8 cellular contexts compared by ENCODE assay signal in genomic region chr6:2790588-2790987, GRCh38. TPM values are rescaled to one million over a fixed set of nuclear protein-coding genes. Genes with fewer than 3 reads are reported as not detected.
A peak's percentile ranks its signal among the peaks of the same experiment; 100 is the strongest.
DNase-seq lines count a peak whose midpoint lies in the region; ATAC-seq and TF ChIP-seq lines count a peak whose summit lies in the region.
"Had no signal": no experiment of that assay in that cellular context is flagged by ENCODE, and none has a peak within 500 bp of the region (broad histone marks: within the 10 kb centered on the region; RNA-seq: fewer than 3 reads in every experiment).

No MANE protein-coding gene starts in this region.

- H3K36me3 Mint-ChIP-seq in MCF 10A (ENCODE audit: insufficient read depth, unreplicated experiment): peaks cover 14% of the 10 kb centered on the region
- H3K36me3 Mint-ChIP-seq in naive thymus-derived CD4-positive, alpha-beta T cell: peaks cover 5 to 23% (median 17%) of the 10 kb centered on the region in 5 donors

- intact Hi-C loops in MCF 10A (cut with micrococcal nuclease) (loop anchor here (2.0 to 5.0 kb wide), 3 partner anchors 20 to 267 kb away; no protein-coding TSS in a partner anchor), thyroid gland (cut with DNase I) (loop anchor here (5.0 kb wide), 1 partner anchor 142 kb away; no protein-coding TSS in a partner anchor)
- intact Hi-C loops in naive thymus-derived CD4-positive, alpha-beta T cell (cut with micrococcal nuclease): loop anchor here in 1 of 2 donors (2.0 kb wide), 1 partner anchor 262 kb away; no protein-coding TSS in a partner anchor

- H3K9me3 ChIP-seq in HUES48 (ENCODE audit: control insufficient read depth, insufficient read depth, low read length): no peaks in the 10 kb centered on the region
- no peaks in the 10 kb centered on the region for H3K9me3 ChIP-seq in thyroid gland
- no peaks in the 10 kb centered on the region for H3K9me3 ChIP-seq in naive thymus-derived CD4-positive, alpha-beta T cell (ENCODE audit: control insufficient read depth in 2 of 3, low read length in 3 of 3)

- H3K4me1 Mint-ChIP-seq in MCF 10A (ENCODE audit: insufficient read depth, unreplicated experiment): peaks cover 27% of the 10 kb centered on the region
- peaks cover 32 to 43% (median 36%) of the 10 kb centered on the region in 7 donors for H3K4me1 Mint-ChIP-seq in naive thymus-derived CD4-positive, alpha-beta T cell

- no peak overlapping the region for H3K9ac ChIP-seq in HUES48 (ENCODE audit: low read depth, low read length)

- TF ChIP-seq POLR2A in thyroid gland (IDR thresholded peaks at IDR 0.05): no peak

- peak overlapping the region; percentile 75 for H3K27ac Mint-ChIP-seq in MCF 10A (ENCODE audit: low read depth, unreplicated experiment)
- H3K27ac Mint-ChIP-seq in naive thymus-derived CD4-positive, alpha-beta T cell: peak overlapping the region in 1 of 9 donors; percentile 81

- CTCF ChIA-PET in MCF 10A (lab: Yijun Ruan, JAX): interaction anchor here (0.6 to 2.7 kb wide), 22 partner anchors 10 to 1217 kb away, joined by 3 to 50 read pairs (median 5); partner anchors contain the start of genes SERPINB1 and WRNIP1
- CTCF ChIA-PET in naive thymus-derived CD4-positive, alpha-beta T cell (lab: Charles Lee): interaction anchor here (0.6 to 2.6 kb wide), 9 partner anchors 15 to 248 kb away, joined by 3 to 30 read pairs (median 7); partner anchors contain the start of gene SERPINB1

- TF ChIP-seq CTCF in MCF 10A (IDR thresholded peaks at IDR 0.05; ENCODE audit: unreplicated experiment) (no peak), thyroid gland (IDR thresholded peaks at IDR 0.05) (no peak)

- no peaks in the 10 kb centered on the region for H3K27me3 Mint-ChIP-seq in MCF 10A (ENCODE audit: insufficient read depth, unreplicated experiment)
- H3K27me3 Mint-ChIP-seq in naive thymus-derived CD4-positive, alpha-beta T cell: no peaks in the 10 kb centered on the region

- no peak overlapping the region for H3K4me3 Mint-ChIP-seq in MCF 10A (ENCODE audit: unreplicated experiment)
- no peak overlapping the region for H3K4me3 Mint-ChIP-seq in naive thymus-derived CD4-positive, alpha-beta T cell

- H3K27ac ChIP-seq in HUES48 (ENCODE audit: low read depth, low read length) (peak overlapping the region; percentile 16), thyroid gland (peak overlapping the region in 2 of 3 donors; percentile 27 to 66)
- no peak overlapping the region for H3K27ac ChIP-seq in naive thymus-derived CD4-positive, alpha-beta T cell (ENCODE audit: low read depth, low read length)

- no TSS peak for BruUV-seq in MCF 10A (replicated peaks; lab: Mats Ljungman, UMichigan)

- H3K4me1 ChIP-seq in HUES48 (ENCODE audit: control insufficient read depth, insufficient read depth, low read length) (0 out of 2 replicates have a peak, but pooled peaks cover 10% of the 10 kb centered on the region), thyroid gland (peaks cover 8 to 15% of the 10 kb centered on the region in 2 donors)
- H3K4me1 ChIP-seq in naive thymus-derived CD4-positive, alpha-beta T cell (ENCODE audit: control insufficient read depth in 2 of 2, insufficient read depth in 2 of 2, low read length in 2 of 2): peaks cover 15 to 19% of the 10 kb centered on the region in 2 donors

- WGBS in thyroid gland, 2 donors: 76 to 88% methylated on average over 4 of the region's 4 CpGs

- no peak for DNase-seq in MCF 10A (ENCODE audit: unreplicated experiment)
- peak; percentile 83 for DNase-seq in iris pigment epithelial cell (ENCODE audit: low read depth)
- DNase-seq in thyroid gland: no peak
- DNase-seq in putamen (ENCODE audit: low spot score): no peak
- DNase-seq in naive thymus-derived CD4-positive, alpha-beta T cell: no peak
- DNase-seq in NK-92 (lab: John Stamatoyannopoulos, UW; ENCODE audit: unreplicated experiment): no peak
- DNase-seq: activated CD4-positive, CD25-positive, alpha-beta regulatory T cell treated with anti-CD3 and anti-CD28 coated beads, Interleukin-2, amount 50 U/mL, for 72 hours had no signal

- H3K9me3 Mint-ChIP-seq in MCF 10A (ENCODE audit: unreplicated experiment): no peaks in the 10 kb centered on the region
- H3K9me3 Mint-ChIP-seq in naive thymus-derived CD4-positive, alpha-beta T cell: peaks cover 0 to 2% (median 0%) of the 10 kb centered on the region in 11 donors

- H3K4me3 ChIP-seq in HUES48 (ENCODE audit: low read depth, low read length) (no peak overlapping the region), thyroid gland (replicated peaks in 1 of 3) (no peak overlapping the region)
- H3K4me3 ChIP-seq in naive thymus-derived CD4-positive, alpha-beta T cell (ENCODE audit: low read length): no peak overlapping the region

- H3K36me3 ChIP-seq in HUES48 (ENCODE audit: control insufficient read depth, insufficient read depth, low read length) (no peaks in the 10 kb centered on the region), thyroid gland (no peaks in the 10 kb centered on the region)
- peaks cover 0 to 11% (median 0%) of the 10 kb centered on the region in 3 experiments for H3K36me3 ChIP-seq in naive thymus-derived CD4-positive, alpha-beta T cell (ENCODE audit: control insufficient read depth in 2 of 3, insufficient read depth in 3 of 3, low read length in 3 of 3)

- POLR2A ChIA-PET in MCF 10A (lab: Yijun Ruan, JAX): interaction anchor here (0.6 to 4.5 kb wide), 10 partner anchors 11 to 208 kb away, joined by 3 to 43 read pairs (median 6); partner anchors contain the start of genes SERPINB1 and WRNIP1
- POLR2A ChIA-PET in naive thymus-derived CD4-positive, alpha-beta T cell (lab: Charles Lee): interaction anchor here (1.0 to 1.7 kb wide), 4 partner anchors 19 to 198 kb away, joined by 3 to 8 read pairs (median 6); partner anchors contain the start of gene SERPINB1

- ATAC-seq in naive thymus-derived CD4-positive, alpha-beta T cell: no peak

- H3K27me3 ChIP-seq in HUES48 (ENCODE audit: control insufficient read depth, insufficient read depth, low read length): no peaks in the 10 kb centered on the region
- no peaks in the 10 kb centered on the region for H3K27me3 ChIP-seq in thyroid gland
- H3K27me3 ChIP-seq in naive thymus-derived CD4-positive, alpha-beta T cell (ENCODE audit: control insufficient read depth in 2 of 2, insufficient read depth in 2 of 2, low read length in 2 of 2): no peaks in the 10 kb centered on the region

RNA-seq across cellular contexts. Expression of gene WRNIP1, which starts 25.4 kb away (rescaled TPM):
- 33.4 and 44.8 TPM in 2 replicates for total RNA-seq in MCF 10A (2022)
- 10 to 100 TPM; 70.6 to 99.9 (median 84.1) TPM for total RNA-seq in thyroid gland
- 10 to 100 TPM; 31.2 to 47.6 (median 37.8) TPM for total RNA-seq in naive thymus-derived CD4-positive, alpha-beta T cell
- 10 to 100 TPM; 21.8 to 61.8 TPM for polyA plus RNA-seq in naive thymus-derived CD4-positive, alpha-beta T cell

RNA-seq across cellular contexts. Expression of gene MYLK4, which starts 39.9 kb away (rescaled TPM):
- total RNA-seq in MCF 10A (2022) (0.93 and 1.1 TPM in 2 replicates), thyroid gland (1 to 10 TPM in 3 of 4 donors, under 1 TPM in 1; 0.94 to 1.8 (median 1.1) TPM)
- total RNA-seq in naive thymus-derived CD4-positive, alpha-beta T cell: 1 to 10 TPM in 1 of 5 experiments, under 1 TPM in 4; 0.24 to 1.6 (median 0.44) TPM
- under 1 TPM in 1 of 2 donors, not detected in 1; 0.23 TPM for polyA plus RNA-seq in naive thymus-derived CD4-positive, alpha-beta T cell

RNA-seq across cellular contexts. Expression of gene SERPINB1, which starts 51.1 kb away (rescaled TPM):
- total RNA-seq in MCF 10A (2022) (20.8 and 28.0 TPM in 2 replicates), thyroid gland (10 to 100 TPM; 36.2 to 52.8 (median 43.4) TPM)
- 100 to 1,000 TPM in 1 of 5 experiments, 10 to 100 TPM in 4; 43.8 to 108 (median 62.5) TPM for total RNA-seq in naive thymus-derived CD4-positive, alpha-beta T cell
- 100 to 1,000 TPM; 129 to 135 TPM for polyA plus RNA-seq in naive thymus-derived CD4-positive, alpha-beta T cell
